ENCODE assay signal across 2 cellular contexts in the genomic region with DNA sequence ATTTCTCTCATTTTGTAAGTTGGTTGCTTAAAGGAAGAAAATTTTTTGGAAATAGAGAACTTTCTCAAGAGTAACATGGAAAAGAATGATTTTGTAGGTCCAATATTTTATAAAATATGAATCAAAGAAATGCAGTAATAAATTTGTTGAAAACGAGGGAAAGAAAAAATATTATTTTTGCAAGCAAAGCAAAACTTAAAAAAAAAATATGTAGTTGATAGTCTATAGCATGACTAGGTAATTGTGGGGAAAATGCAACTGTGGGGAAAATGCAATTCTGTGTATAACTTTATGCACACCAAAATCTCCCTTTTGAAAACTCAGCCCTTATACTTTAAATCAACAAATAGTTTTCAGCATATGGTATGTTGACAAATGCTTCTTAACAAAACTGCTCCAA.
TF ChIP-seq lines count a peak whose summit lies in the region.

No MANE protein-coding gene starts in this region.

TF ChIP-seq in HepG2, 621 proteins besides CTCF, POLR2A, EP300 and RAD21:
- TF ChIP-seq MAFK (conservative IDR thresholded peaks at IDR 0.05 in 1 of 2, IDR thresholded peaks at IDR 0.05 in 1 of 2; ENCODE audit: low read length in 2 of 2), result peak; percentile 48 to 70
- TF ChIP-seq, protein P1, sequence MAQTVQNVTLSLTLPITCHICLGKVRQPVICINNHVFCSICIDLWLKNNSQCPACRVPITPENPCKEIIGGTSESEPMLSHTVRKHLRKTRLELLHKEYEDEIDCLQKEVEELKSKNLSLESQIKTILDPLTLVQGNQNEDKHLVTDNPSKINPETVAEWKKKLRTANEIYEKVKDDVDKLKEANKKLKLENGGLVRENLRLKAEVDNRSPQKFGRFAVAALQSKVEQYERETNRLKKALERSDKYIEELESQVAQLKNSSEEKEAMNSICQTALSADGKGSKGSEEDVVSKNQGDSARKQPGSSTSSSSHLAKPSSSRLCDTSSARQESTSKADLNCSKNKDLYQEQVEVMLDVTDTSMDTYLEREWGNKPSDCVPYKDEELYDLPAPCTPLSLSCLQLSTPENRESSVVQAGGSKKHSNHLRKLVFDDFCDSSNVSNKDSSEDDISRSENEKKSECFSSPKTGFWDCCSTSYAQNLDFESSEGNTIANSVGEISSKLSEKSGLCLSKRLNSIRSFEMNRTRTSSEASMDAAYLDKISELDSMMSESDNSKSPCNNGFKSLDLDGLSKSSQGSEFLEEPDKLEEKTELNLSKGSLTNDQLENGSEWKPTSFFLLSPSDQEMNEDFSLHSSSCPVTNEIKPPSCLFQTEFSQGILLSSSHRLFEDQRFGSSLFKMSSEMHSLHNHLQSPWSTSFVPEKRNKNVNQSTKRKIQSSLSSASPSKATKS (CRISPR knock-in tag; IDR thresholded peaks at IDR 0.05), result no peak
- TF ChIP-seq IRF2 (CRISPR knock-in tag; IDR thresholded peaks at IDR 0.05), result no peak
- no peak for TF ChIP-seq KLF9 (CRISPR knock-in tag; IDR thresholded peaks at IDR 0.05; ENCODE audit: low read depth)
- TF ChIP-seq, protein P2, sequence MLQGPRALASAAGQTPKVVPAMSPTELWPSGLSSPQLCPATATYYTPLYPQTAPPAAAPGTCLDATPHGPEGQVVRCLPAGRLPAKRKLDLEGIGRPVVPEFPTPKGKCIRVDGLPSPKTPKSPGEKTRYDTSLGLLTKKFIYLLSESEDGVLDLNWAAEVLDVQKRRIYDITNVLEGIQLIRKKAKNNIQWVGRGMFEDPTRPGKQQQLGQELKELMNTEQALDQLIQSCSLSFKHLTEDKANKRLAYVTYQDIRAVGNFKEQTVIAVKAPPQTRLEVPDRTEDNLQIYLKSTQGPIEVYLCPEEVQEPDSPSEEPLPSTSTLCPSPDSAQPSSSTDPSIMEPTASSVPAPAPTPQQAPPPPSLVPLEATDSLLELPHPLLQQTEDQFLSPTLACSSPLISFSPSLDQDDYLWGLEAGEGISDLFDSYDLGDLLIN (CRISPR knock-in tag; IDR thresholded peaks at IDR 0.05; ENCODE audit: borderline replicate concordance), result no peak
- peak; percentile 44; the same call in 1 of the 2 replicates for TF ChIP-seq MAFF (IDR thresholded peaks at IDR 0.05; ENCODE audit: low read depth, low read length)
- no peak for TF ChIP-seq TOE1 (CRISPR knock-in tag; IDR thresholded peaks at IDR 0.05)
- no peak for TF ChIP-seq ATM (IDR thresholded peaks at IDR 0.05; ENCODE audit: borderline replicate concordance)
- TF ChIP-seq CENPT (CRISPR knock-in tag; IDR thresholded peaks at IDR 0.05; ENCODE audit: low read depth), result no peak

TF ChIP-seq in IMR-90, 13 proteins besides CTCF, POLR2A, EP300 and RAD21:
- TF ChIP-seq MAFK (IDR thresholded peaks at IDR 0.05; ENCODE audit: low read depth, low read length) (peak; percentile 54; the same call in 1 of the 2 replicates), CHD1 (IDR thresholded peaks at IDR 0.05; ENCODE audit: low read depth, low read length) (no peak)
